Comparison of ENCODE assay signal across 13 cellular contexts in the genomic region with DNA sequence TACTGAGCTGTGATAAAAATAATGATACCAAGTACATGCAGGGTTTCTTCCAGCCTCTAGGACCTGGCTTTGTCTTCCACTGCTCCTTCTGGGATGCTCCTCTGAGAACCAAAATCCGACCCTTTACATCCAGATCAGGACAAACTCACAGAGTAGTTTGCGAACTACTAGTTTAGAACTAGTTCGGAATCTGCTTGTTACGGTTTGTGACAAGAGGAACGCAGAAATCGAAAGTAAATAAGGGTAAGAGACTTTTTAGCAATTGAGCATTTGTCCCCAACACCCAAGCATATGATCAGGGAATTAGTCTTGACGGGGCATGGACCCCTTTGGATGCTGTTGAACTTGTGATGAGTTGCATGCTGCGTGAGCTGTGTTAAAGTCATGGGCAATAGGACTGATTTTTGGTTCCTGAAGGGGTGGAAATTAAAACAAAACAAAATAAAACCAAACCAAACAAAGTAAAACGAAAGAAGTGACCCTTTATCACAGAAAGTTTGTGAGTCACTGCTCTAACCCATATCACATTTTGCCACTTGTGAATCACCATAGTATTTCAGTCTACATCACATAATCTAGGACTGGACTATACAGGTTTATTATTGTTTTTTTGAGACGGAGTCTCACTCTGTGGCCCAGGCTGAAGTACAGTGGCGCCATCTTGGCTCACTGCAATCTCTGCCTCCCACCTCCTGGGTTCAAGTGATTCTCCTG. TPM values are rescaled to one million over a fixed set of nuclear protein-coding genes. Genes with fewer than 3 reads are reported as not detected.
DNase-seq lines count a peak whose midpoint lies in the region; ATAC-seq and TF ChIP-seq lines count a peak whose summit lies in the region.
"Had no signal": no experiment of that assay in that cellular context is flagged by ENCODE, and none has a peak within 500 bp of the region (broad histone marks: within the 10 kb centered on the region; RNA-seq: fewer than 3 reads in every experiment).

No MANE protein-coding gene starts in this region.

- CTCF ChIA-PET in WTC11 (lab: Charles Lee): interaction anchor here (0.6 to 1.4 kb wide), 2 partner anchors 47 to 665 kb away, joined by 3 to 4 read pairs; no protein-coding TSS in a partner anchor
- CTCF ChIA-PET in A673 (lab: Charles Lee): no interaction called here

- POLR2A ChIA-PET in WTC11 (lab: Charles Lee) (no interaction called here), A673 (lab: Charles Lee; ENCODE audit: low non-redundant PET) (interaction anchor here (0.6 kb wide), 1 partner anchor 254 kb away, joined by 4 read pairs; no protein-coding TSS in a partner anchor)

- H3K4me3 ChIP-seq in cardiac fibroblast (replicated peaks in 1 of 2; ENCODE audit: low read depth in 2 of 2, low read length in 2 of 2): no peak overlapping the region
- no peak overlapping the region for H3K4me3 ChIP-seq in lung
- no peak overlapping the region for H3K4me3 ChIP-seq in testis
- H3K4me3 ChIP-seq in A673 (ENCODE audit: low read depth, low read length, poor library complexity, severe bottlenecking): no peak overlapping the region
- H3K4me3 ChIP-seq: left ventricle myocardium inferior, Peyer's patch, skin epidermis had no signal

- DNase-seq in NCI-H226 (peak; percentile 54), cardiac fibroblast (ENCODE audit: low read depth in 2 of 2) (peak; percentile 49 to 69), lung (ENCODE audit: low spot score) (no peak), type B pancreatic cell (ENCODE audit: extremely low spot score, unreplicated experiment) (no peak), D341Med (ENCODE audit: low spot score) (no peak), WTC11 (ENCODE audit: low spot score) (no peak), testis (no peak), A673 (ENCODE audit: low spot score) (no peak)
- DNase-seq: left ventricle myocardium inferior, NCI-H187, Peyer's patch had no signal

- TF ChIP-seq CTCF in cardiac fibroblast (IDR thresholded peaks at IDR 0.05; ENCODE audit: low read depth, low read length) (no peak), lung (IDR thresholded peaks at IDR 0.05; ENCODE audit: control extremely low read depth, extremely low read depth) (no peak), type B pancreatic cell (conservative IDR thresholded peaks at IDR 0.05) (no peak), WTC11 (IDR thresholded peaks at IDR 0.05) (no peak), testis (IDR thresholded peaks at IDR 0.05) (no peak), A673 (conservative IDR thresholded peaks at IDR 0.05; ENCODE audit: low read depth, low read length) (no peak)

- H3K27me3 ChIP-seq in lung (ENCODE audit: control insufficient read depth, insufficient read depth) (no peaks in the 10 kb centered on the region), testis (no peaks in the 10 kb centered on the region), A673 (replicated peaks; ENCODE audit: insufficient read depth, low read depth, low read length, poor library complexity) (no peaks in the 10 kb centered on the region)
- H3K27me3 ChIP-seq: Peyer's patch had no signal

- peak; percentile 31 for ATAC-seq in lung (ENCODE audit: insufficient read depth, low FRiP score)
- no peak for ATAC-seq in WTC11
- ATAC-seq: activated CD4-positive, CD25-positive, alpha-beta regulatory T cell treated with anti-CD3 and anti-CD28 coated beads, Interleukin-2, amount 50 U/mL, for 24 hours had no signal

- H3K36me3 ChIP-seq in lung (ENCODE audit: control insufficient read depth in 2 of 2, insufficient read depth in 2 of 2, low read length in 2 of 2): no peaks in the 10 kb centered on the region
- H3K36me3 ChIP-seq in testis (ENCODE audit: low read depth, missing control alignments): no peaks in the 10 kb centered on the region
- no peaks in the 10 kb centered on the region for H3K36me3 ChIP-seq in A673 (ENCODE audit: insufficient read depth, low read length, poor library complexity, severe bottlenecking)
- H3K36me3 ChIP-seq: left ventricle myocardium inferior, Peyer's patch had no signal

- no TSS peak for BruUV-seq in A673 (replicated peaks; lab: Mats Ljungman, UMichigan)

- H3K27ac Mint-ChIP-seq in type B pancreatic cell (peak overlapping the region; percentile 74), WTC11 (no peak overlapping the region)

- intact Hi-C loops in testis (cut with DNase I; ENCODE audit: low total_unique reads): no loop called here
- intact Hi-C loops in A673 (cut with micrococcal nuclease; ENCODE audit: unreplicated experiment): no loop called here

- no peak for TF ChIP-seq POLR2A in testis (IDR thresholded peaks at IDR 0.05)

- H3K4me1 ChIP-seq in lung (ENCODE audit: control insufficient read depth in 2 of 2, insufficient read depth in 2 of 2, low read length in 2 of 2): peaks cover 0 to 6% of the 10 kb centered on the region in 2 donors
- H3K4me1 ChIP-seq in testis: peaks cover 3% of the 10 kb centered on the region
- no peaks in the 10 kb centered on the region for H3K4me1 ChIP-seq in A673 (ENCODE audit: insufficient read depth, low read length, poor library complexity, severe bottlenecking)
- H3K4me1 ChIP-seq: left ventricle myocardium inferior, Peyer's patch had no signal

- no peaks in the 10 kb centered on the region for H3K9me3 ChIP-seq in lung (ENCODE audit: control insufficient read depth in 2 of 2, insufficient read depth in 1 of 2, low read length in 1 of 2)
- no peaks in the 10 kb centered on the region for H3K9me3 ChIP-seq in testis
- H3K9me3 ChIP-seq in A673 (ENCODE audit: low read depth, low read length, poor library complexity, severe bottlenecking): no peaks in the 10 kb centered on the region
- H3K9me3 ChIP-seq: left ventricle myocardium inferior, Peyer's patch had no signal

- no peaks in the 10 kb centered on the region for H3K27me3 Mint-ChIP-seq in type B pancreatic cell
- H3K27me3 Mint-ChIP-seq in WTC11 (ENCODE audit: low read depth): no peaks in the 10 kb centered on the region; the same call in 1 of the 2 replicates

- H3K9me3 Mint-ChIP-seq in type B pancreatic cell: peaks cover 9% of the 10 kb centered on the region
- peaks cover 9% of the 10 kb centered on the region for H3K9me3 Mint-ChIP-seq in WTC11

- H3K4me3 Mint-ChIP-seq in type B pancreatic cell (no peak overlapping the region), WTC11 (no peak overlapping the region)

- H3K4me1 Mint-ChIP-seq in type B pancreatic cell (ENCODE audit: unreplicated experiment): peaks cover 20% of the 10 kb centered on the region
- H3K4me1 Mint-ChIP-seq in WTC11: 0 out of 2 replicates have a peak, but pooled peaks cover 3% of the 10 kb centered on the region

- H3K27ac ChIP-seq in lung (ENCODE audit: low read depth in 1 of 2, low read length in 1 of 2) (peak overlapping the region in 1 of 2 donors; percentile 74), testis (peak overlapping the region in 1 of 2 donors; percentile 8), A673 (ENCODE audit: low read depth, low read length, poor library complexity, severe bottlenecking) (no peak overlapping the region)
- H3K27ac ChIP-seq: left ventricle myocardium inferior had no signal

- H3K36me3 Mint-ChIP-seq in type B pancreatic cell (peaks cover 3% of the 10 kb centered on the region), WTC11 (peaks cover 4% of the 10 kb centered on the region; the same call in 1 of the 2 replicates)

- 72 to 90% methylated on average over 11 of the region's 11 CpGs for WGBS in lung, 2 donors
- 74 to 82% methylated on average over 11 of the region's 11 CpGs for WGBS in testis, 2 donors

TF ChIP-seq in WTC11, 78 proteins besides CTCF, POLR2A, EP300 and RAD21 (continues in another document):
- TF ChIP-seq ZNF317 (CRISPR knock-in tag; IDR thresholded peaks at IDR 0.05; ENCODE audit: borderline replicate concordance, low read depth) (no peak), TP53 (CRISPR knock-in tag; IDR thresholded peaks at IDR 0.05) (no peak), NFE2L1 (CRISPR knock-in tag; IDR thresholded peaks at IDR 0.05) (no peak), FOXJ3 (CRISPR knock-in tag; IDR thresholded peaks at IDR 0.05; ENCODE audit: borderline replicate concordance) (no peak), SP1 (CRISPR knock-in tag; conservative IDR thresholded peaks at IDR 0.05) (no peak), IRF2 (CRISPR knock-in tag; IDR thresholded peaks at IDR 0.05; ENCODE audit: borderline replicate concordance, low read depth) (no peak)
- TF ChIP-seq, protein P1, sequence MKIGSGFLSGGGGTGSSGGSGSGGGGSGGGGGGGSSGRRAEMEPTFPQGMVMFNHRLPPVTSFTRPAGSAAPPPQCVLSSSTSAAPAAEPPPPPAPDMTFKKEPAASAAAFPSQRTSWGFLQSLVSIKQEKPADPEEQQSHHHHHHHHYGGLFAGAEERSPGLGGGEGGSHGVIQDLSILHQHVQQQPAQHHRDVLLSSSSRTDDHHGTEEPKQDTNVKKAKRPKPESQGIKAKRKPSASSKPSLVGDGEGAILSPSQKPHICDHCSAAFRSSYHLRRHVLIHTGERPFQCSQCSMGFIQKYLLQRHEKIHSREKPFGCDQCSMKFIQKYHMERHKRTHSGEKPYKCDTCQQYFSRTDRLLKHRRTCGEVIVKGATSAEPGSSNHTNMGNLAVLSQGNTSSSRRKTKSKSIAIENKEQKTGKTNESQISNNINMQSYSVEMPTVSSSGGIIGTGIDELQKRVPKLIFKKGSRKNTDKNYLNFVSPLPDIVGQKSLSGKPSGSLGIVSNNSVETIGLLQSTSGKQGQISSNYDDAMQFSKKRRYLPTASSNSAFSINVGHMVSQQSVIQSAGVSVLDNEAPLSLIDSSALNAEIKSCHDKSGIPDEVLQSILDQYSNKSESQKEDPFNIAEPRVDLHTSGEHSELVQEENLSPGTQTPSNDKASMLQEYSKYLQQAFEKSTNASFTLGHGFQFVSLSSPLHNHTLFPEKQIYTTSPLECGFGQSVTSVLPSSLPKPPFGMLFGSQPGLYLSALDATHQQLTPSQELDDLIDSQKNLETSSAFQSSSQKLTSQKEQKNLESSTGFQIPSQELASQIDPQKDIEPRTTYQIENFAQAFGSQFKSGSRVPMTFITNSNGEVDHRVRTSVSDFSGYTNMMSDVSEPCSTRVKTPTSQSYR (CRISPR knock-in tag; IDR thresholded peaks at IDR 0.05): no peak
- TF ChIP-seq, protein P2, sequence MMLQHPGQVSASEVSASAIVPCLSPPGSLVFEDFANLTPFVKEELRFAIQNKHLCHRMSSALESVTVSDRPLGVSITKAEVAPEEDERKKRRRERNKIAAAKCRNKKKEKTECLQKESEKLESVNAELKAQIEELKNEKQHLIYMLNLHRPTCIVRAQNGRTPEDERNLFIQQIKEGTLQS (CRISPR knock-in tag; conservative IDR thresholded peaks at IDR 0.05): no peak

RNA-seq across cellular contexts. Expression of a gene that starts 35.7 kb away (rescaled TPM):
- total RNA-seq in lung (10 to 100 TPM; 52.6 to 89.2 TPM), type B pancreatic cell (ENCODE audit: low replicate concordance) (83.3 and 104 TPM in 2 replicates), WTC11 (2021) (34.5 to 44.6 TPM (median 35.8 TPM) in 3 replicates), testis (10 to 100 TPM; 43.3 to 47.9 TPM), A673 (2021) (36.2 and 44.4 TPM in 2 replicates)
- polyA plus RNA-seq in lung (10 to 100 TPM; 26.5 to 70.3 TPM), testis (ENCODE audit: insufficient read depth, low read depth, low replicate concordance) (27.3 TPM)

Comparison
In these comparisons a context has a peak if more than half of its experiments do, and no peak if none do; other contexts are left out.
1. DNase-seq: peak in NCI-H226 (single experiment) and cardiac fibroblast (2 of 2); none in lung (single experiment), type B pancreatic cell (single experiment), D341Med (single experiment), WTC11 (single experiment), testis (single experiment) and A673 (single experiment).